1 cellular context compared by ENCODE assay signal in genomic region chrX:24466025-24466424, GRCh38.
TF ChIP-seq lines count a peak whose summit lies in the region.

No MANE protein-coding gene starts in this region.

TF ChIP-seq in liver, 16 proteins besides CTCF, POLR2A, EP300 and RAD21 (continued from another document):
- TF ChIP-seq GABPA (IDR thresholded peaks at IDR 0.05 in 1 of 2, conservative IDR thresholded peaks at IDR 0.05 in 1 of 2) (no peak), RXRA (IDR thresholded peaks at IDR 0.05) (no peak), NR2F2 (IDR thresholded peaks at IDR 0.05) (no peak), ATF3 (IDR thresholded peaks at IDR 0.05) (no peak), MAX (IDR thresholded peaks at IDR 0.05) (no peak), HNF4G (IDR thresholded peaks at IDR 0.05) (no peak), HNF4A (conservative IDR thresholded peaks at IDR 0.05) (no peak), EGR1 (IDR thresholded peaks at IDR 0.05; ENCODE audit: low read depth in 2 of 2) (no peak)
